ENCODE assay signal across 12 cellular contexts in genomic region chr7:75056476-75056875, GRCh38. TPM values are rescaled to one million over a fixed set of nuclear protein-coding genes. Genes with fewer than 3 reads are reported as not detected.
DNase-seq lines count a peak whose midpoint lies in the region; ATAC-seq and TF ChIP-seq lines count a peak whose summit lies in the region.
"Had no signal": no experiment of that assay in that cellular context is flagged by ENCODE, and none has a peak within 500 bp of the region (broad histone marks: within the 10 kb centered on the region; RNA-seq: fewer than 3 reads in every experiment).

No MANE protein-coding gene starts in this region.

- TF ChIP-seq POLR2A in ovary (IDR thresholded peaks at IDR 0.05): no peak

- no peak overlapping the region for H2AFZ ChIP-seq in SK-N-SH (ENCODE audit: low read depth)

- peaks cover 5% of the 10 kb centered on the region; the same call in 1 of the 2 replicates for H4K20me1 ChIP-seq in SK-N-SH (ENCODE audit: insufficient read depth)

- H3K4me1 ChIP-seq in SK-N-SH (ENCODE audit: control insufficient read depth in 1 of 2, insufficient read depth in 2 of 2, low read depth in 1 of 2, low read length in 1 of 2) (peaks cover 10 to 17% of the 10 kb centered on the region in 2 experiments; a peak in 2 of 4 replicates), ovary (ENCODE audit: insufficient read depth) (peaks cover 20% of the 10 kb centered on the region)
- H3K4me1 ChIP-seq: foreskin keratinocyte had no signal

- H3K9ac ChIP-seq in SK-N-SH: no peak overlapping the region

- H3K4me3 ChIP-seq in AG10803 (ENCODE audit: low read length) (no peak overlapping the region; the same call in 1 of the 2 replicates), SK-N-SH (ENCODE audit: low read depth in 2 of 2, low read length in 1 of 2) (no peak overlapping the region), fibroblast of the aortic adventitia (ENCODE audit: low read depth, low read length) (no peak overlapping the region), ovary (no peak overlapping the region)

- H3F3A ChIP-seq in SK-N-SH (replicated peaks; ENCODE audit: insufficient read depth): peaks cover 38% of the 10 kb centered on the region

- POLR2A ChIA-PET in SK-N-SH (lab: Yijun Ruan, JAX): no interaction called here

- TF ChIP-seq EP300 in SK-N-SH (IDR thresholded peaks at IDR 0.05; ENCODE audit: borderline replicate concordance in 1 of 2, low read depth in 1 of 2, low read length in 1 of 2) (no peak), ovary (IDR thresholded peaks at IDR 0.05) (no peak)

- TF ChIP-seq CTCF in AG10803 (conservative IDR thresholded peaks at IDR 0.05; ENCODE audit: low read length): no peak
- no peak for TF ChIP-seq CTCF in SK-N-SH (IDR thresholded peaks at IDR 0.05)
- TF ChIP-seq CTCF in fibroblast of the aortic adventitia (IDR thresholded peaks at IDR 0.05; ENCODE audit: insufficient read depth, low read length): no peak
- no peak for TF ChIP-seq CTCF in ovary (IDR thresholded peaks at IDR 0.05)

- H3K9me3 ChIP-seq in SK-N-SH (no peaks in the 10 kb centered on the region), ovary (no peaks in the 10 kb centered on the region)

- no peaks in the 10 kb centered on the region for H3K9me2 ChIP-seq in SK-N-SH

- 68% methylated on average over 5 of the region's 5 CpGs for WGBS in SK-N-SH (ENCODE audit: low lambda C conversion rate)
- 8 to 13% (median 9%) methylated on average over 5 of the region's 5 CpGs for WGBS in ovary, 3 donors

- peaks cover 48 to 58% of the 10 kb centered on the region in 2 experiments for H3K36me3 ChIP-seq in SK-N-SH (replicated peaks in 1 of 2; ENCODE audit: control insufficient read depth in 1 of 2, insufficient read depth in 2 of 2, low read length in 1 of 2)
- no peaks in the 10 kb centered on the region for H3K36me3 ChIP-seq in ovary

- peak; percentile 89 for DNase-seq in AG10803 (ENCODE audit: low read depth)
- DNase-seq in SK-N-SH: no peak
- DNase-seq in fibroblast of the aortic adventitia (ENCODE audit: low read depth): peak; percentile 94
- DNase-seq in ovary: peak in 4 of 5 donors; percentile 53 to 70 (median 56)
- DNase-seq in NK-92 (lab: John Stamatoyannopoulos, UW; ENCODE audit: unreplicated experiment): no peak
- DNase-seq in pons (ENCODE audit: low spot score): no peak
- no peak for DNase-seq in NCI-H1417 treated with DMSO at 0.1 percent for 48 hours (lab: John Stamatoyannopoulos, UW)
- DNase-seq: activated CD4-positive, alpha-beta T cell treated with anti-CD3 and anti-CD28 coated beads for 4 hours; amygdala; foreskin keratinocyte; midbrain had no signal

- H3K27ac ChIP-seq in SK-N-SH (ENCODE audit: low read depth in 2 of 2, low read length in 1 of 2) (peak overlapping the region; percentile 68 to 83), ovary (peak overlapping the region; percentile 9 to 73)
- H3K27ac ChIP-seq: foreskin keratinocyte had no signal

- CTCF ChIA-PET in SK-N-SH (lab: Yijun Ruan, JAX): interaction anchor here (2.2 to 3.6 kb wide), 2 partner anchors 11 to 655 kb away, joined by 6 to 28 read pairs; no protein-coding TSS in a partner anchor

- no peaks in the 10 kb centered on the region for H3K79me2 ChIP-seq in SK-N-SH (ENCODE audit: insufficient read depth)

- intact Hi-C loops in ovary (cut with DNase I): no loop called here

- H3K27me3 ChIP-seq in SK-N-SH (ENCODE audit: insufficient read depth) (no peaks in the 10 kb centered on the region), ovary (no peaks in the 10 kb centered on the region)
- H3K27me3 ChIP-seq: foreskin keratinocyte had no signal

- TF ChIP-seq RAD21 in SK-N-SH (IDR thresholded peaks at IDR 0.05; ENCODE audit: low read length): no peak

- no peak for ATAC-seq in HG03469 (IDR thresholded peaks at IDR 0.05; ENCODE audit: unreplicated experiment)
- ATAC-seq: foreskin keratinocyte had no signal

- H3K4me2 ChIP-seq in SK-N-SH: peak overlapping the region; percentile 41; the same call in 1 of the 2 replicates

TF ChIP-seq in SK-N-SH, 30 proteins besides CTCF, POLR2A, EP300 and RAD21:
- no peak for TF ChIP-seq GABPA (IDR thresholded peaks at IDR 0.05; ENCODE audit: low read depth)
- no peak for TF ChIP-seq RXRA (IDR thresholded peaks at IDR 0.05; ENCODE audit: borderline replicate concordance, low read depth)
- peak; percentile 69; the same call in 1 of the 2 replicates for TF ChIP-seq FOSL2 (IDR thresholded peaks at IDR 0.05; ENCODE audit: borderline replicate concordance, low read depth)
TF ChIP-seq in SK-N-SH: peak in this region for 1.

RNA-seq across cellular contexts. Expression of gene RCC1L, which starts 17.1 kb away (rescaled TPM):
- polyA plus RNA-seq in SK-N-SH (2012; rRNA removed): 118 TPM in 2 replicates
- polyA plus RNA-seq in SK-N-SH (2012; cell fraction: cytosol; rRNA removed): 96.1 and 108 TPM in 2 replicates
- 49.7 and 60.4 TPM in 2 replicates for polyA plus RNA-seq in SK-N-SH (2012; cell fraction: nucleus; rRNA removed)
- total RNA-seq in fibroblast of the aortic adventitia (ENCODE audit: low replicate concordance): 32.2 and 38.8 TPM in 2 replicates
- 10 to 100 TPM; 16.7 to 37.2 (median 33.2) TPM for total RNA-seq in ovary
- polyA plus RNA-seq in ovary: 10 to 100 TPM; 35.2 to 49.8 TPM

RNA-seq across cellular contexts. Expression of gene GTF2IRD2B, which starts 35.9 kb away (rescaled TPM):
- polyA plus RNA-seq in SK-N-SH (2012; rRNA removed) (31.2 and 31.8 TPM in 2 replicates), ovary (10 to 100 TPM; 41.2 to 47.4 TPM)
- 21.2 and 21.6 TPM in 2 replicates for polyA plus RNA-seq in SK-N-SH (2012; cell fraction: cytosol; rRNA removed)
- polyA plus RNA-seq in SK-N-SH (2012; cell fraction: nucleus; rRNA removed): 71.4 and 91.6 TPM in 2 replicates
- total RNA-seq in fibroblast of the aortic adventitia (ENCODE audit: low replicate concordance) (20.2 and 24.6 TPM in 2 replicates), ovary (10 to 100 TPM; 65.6 to 92.1 (median 77.7) TPM)

Comparison
In these comparisons a context has a peak if more than half of its experiments do, and no peak if none do; other contexts are left out.
1. DNase-seq: peak in AG10803 (single experiment), fibroblast of the aortic adventitia (single experiment) and ovary (4 of 5); none in SK-N-SH (single experiment), NK-92 (single experiment), pons (single experiment) and NCI-H1417 treated with DMSO at 0.1 percent for 48 hours (single experiment).